Comparison of ENCODE assay signal across 23 cellular contexts in the genomic region with DNA sequence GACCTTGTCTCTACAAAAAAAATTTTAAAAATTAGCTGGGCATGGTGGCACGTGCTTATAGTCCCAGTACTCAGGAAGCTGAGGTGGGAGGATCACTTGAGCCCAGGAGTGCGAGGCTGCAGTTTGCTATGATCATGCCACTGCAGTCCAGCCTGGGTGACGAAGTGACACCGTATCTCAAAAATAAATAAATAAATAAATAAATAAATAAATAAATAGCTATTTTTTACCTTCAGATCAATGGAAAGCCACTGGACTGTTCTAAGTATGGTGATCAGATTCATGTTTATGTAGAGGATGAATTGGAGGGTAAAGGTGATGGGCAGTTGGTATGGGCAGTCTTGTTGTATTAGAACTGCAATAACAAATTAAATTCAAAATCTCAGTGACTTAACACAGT. TPM values are rescaled to one million over a fixed set of nuclear protein-coding genes. Genes with fewer than 3 reads are reported as not detected.
A peak's percentile ranks its signal among the peaks of the same experiment; 100 is the strongest.
DNase-seq lines count a peak whose midpoint lies in the region; ATAC-seq and TF ChIP-seq lines count a peak whose summit lies in the region.
"Had no signal": no experiment of that assay in that cellular context is flagged by ENCODE, and none has a peak within 500 bp of the region (broad histone marks: within the 10 kb centered on the region; RNA-seq: fewer than 3 reads in every experiment).

No MANE protein-coding gene starts in this region.

- no peak for TF ChIP-seq CTCF in 22Rv1 (IDR thresholded peaks at IDR 0.05)
- no peak for TF ChIP-seq CTCF in PC-9 (conservative IDR thresholded peaks at IDR 0.05)
- TF ChIP-seq CTCF in hepatocyte (IDR thresholded peaks at IDR 0.05; ENCODE audit: poor library complexity), result no peak
- no peak for TF ChIP-seq CTCF in smooth muscle cell (IDR thresholded peaks at IDR 0.05; ENCODE audit: borderline replicate concordance, insufficient read depth, poor library complexity, severe bottlenecking)

- no peak for DNase-seq in PC-9
- no peak for DNase-seq in hepatocyte (ENCODE audit: low spot score)
- DNase-seq in smooth muscle cell (lab: John Stamatoyannopoulos, UW; ENCODE audit: unreplicated experiment), result no peak
- no peak for DNase-seq in left colon
- DNase-seq: activated CD4-positive, CD25-positive, alpha-beta regulatory T cell treated with anti-CD3 and anti-CD28 coated beads, Interleukin-2, amount 50 U/mL, for 72 hours; activated naive CD4-positive, alpha-beta T cell treated with Interleukin-2 at 50 U/mL for 16 hours; activated T-cell treated with anti-CD3 and anti-CD28 coated beads, Interleukin-2, amount 50 U/mL, for 24 hours; amniotic stem cell; central memory CD4-positive, alpha-beta T cell; kidney glomerular epithelial cell; NCI-H1048; NCI-H2029 treated with DMSO at 0.1 percent for 48 hours; nephron progenitor cell; SJCRH30; T-cell had no signal

- no peak overlapping the region for H3K9ac ChIP-seq in smooth muscle cell (ENCODE audit: low read depth)
- H3K9ac ChIP-seq: BLaER1 treated with 17β-estradiol and CSF1 and Interleukin-3, amounts not matched to agents 10 nM and 100 nM had no signal

- H3K9me3 ChIP-seq in PC-9 (ENCODE audit: insufficient read depth, low read depth) (no peaks in the 10 kb centered on the region), hepatocyte (ENCODE audit: low read depth) (no peaks in the 10 kb centered on the region), smooth muscle cell (replicated peaks; ENCODE audit: low read depth) (no peaks in the 10 kb centered on the region)
- H3K9me3 ChIP-seq: BLaER1 treated with 17β-estradiol and CSF1 and Interleukin-3, amounts not matched to agents 10 nM and 100 nM; SJCRH30 had no signal

- POLR2A ChIA-PET in PC-9 (lab: Charles Lee; ENCODE audit: unreplicated experiment), result interaction anchor here (1.6 kb wide), 1 partner anchor 24 kb away, joined by 9 read pairs; the partner anchor contains the start of gene DSTN

- H2AFZ ChIP-seq in PC-9 (no peak overlapping the region), hepatocyte (no peak overlapping the region), smooth muscle cell (ENCODE audit: low read depth) (no peak overlapping the region)

- H3K27me3 ChIP-seq in PC-9 (ENCODE audit: insufficient read depth, low read depth) (no peaks in the 10 kb centered on the region), hepatocyte (no peaks in the 10 kb centered on the region), smooth muscle cell (ENCODE audit: low read depth) (no peaks in the 10 kb centered on the region)
- H3K27me3 ChIP-seq: BLaER1 treated with 17β-estradiol and CSF1 and Interleukin-3, amounts not matched to agents 10 nM and 100 nM; SJCRH30 had no signal

- BruUV-seq in PC-9 (replicated peaks; lab: Mats Ljungman, UMichigan), result no TSS peak

- H3K4me3 ChIP-seq in PC-9 (0 out of 2 replicates have a peak overlapping the region, but pooled peaks have one; percentile 15), hepatocyte (no peak overlapping the region), smooth muscle cell (no peak overlapping the region)
- H3K4me3 ChIP-seq: BLaER1 treated with 17β-estradiol and CSF1 and Interleukin-3, amounts not matched to agents 10 nM and 100 nM; SJCRH30; skin epidermis had no signal

- H3K36me3 ChIP-seq in PC-9 (ENCODE audit: low read depth) (peaks cover 29% of the 10 kb centered on the region; the same call in 1 of the 2 replicates), hepatocyte (replicated peaks; ENCODE audit: insufficient read depth, low read depth) (no peaks in the 10 kb centered on the region), smooth muscle cell (ENCODE audit: low read depth) (no peaks in the 10 kb centered on the region)

- H3K27ac ChIP-seq in 22Rv1, result peak overlapping the region; percentile 64
- H3K27ac ChIP-seq in PC-9, result peak overlapping the region; percentile 39
- peak overlapping the region; percentile 28 for H3K27ac ChIP-seq in hepatocyte
- H3K27ac ChIP-seq in smooth muscle cell (ENCODE audit: low read depth), result peak overlapping the region; percentile 80
- H3K27ac ChIP-seq: BLaER1 treated with 17β-estradiol and CSF1 and Interleukin-3, amounts not matched to agents 10 nM and 100 nM; SJCRH30 had no signal

- H3K4me1 ChIP-seq in PC-9 (replicated peaks; ENCODE audit: insufficient read depth) (peaks cover 35% of the 10 kb centered on the region), hepatocyte (ENCODE audit: insufficient read depth) (peaks cover 29% of the 10 kb centered on the region), smooth muscle cell (ENCODE audit: low read depth) (peaks cover 19% of the 10 kb centered on the region)

- peaks cover 32% of the 10 kb centered on the region for H4K20me1 ChIP-seq in PC-9 (ENCODE audit: insufficient read depth)
- H4K20me1 ChIP-seq in hepatocyte (ENCODE audit: insufficient read depth, poor library complexity, severe bottlenecking), result peaks cover 71% of the 10 kb centered on the region
- peaks cover 100% of the 10 kb centered on the region for H4K20me1 ChIP-seq in smooth muscle cell (ENCODE audit: low read depth)

- H3F3A ChIP-seq in PC-9 (ENCODE audit: insufficient read depth, low read depth), result peaks cover 31% of the 10 kb centered on the region
- peaks cover 10% of the 10 kb centered on the region for H3F3A ChIP-seq in smooth muscle cell (ENCODE audit: low read depth)

- CTCF ChIA-PET in PC-9 (lab: Charles Lee), result interaction anchor here (0.8 to 1.5 kb wide), 2 partner anchors 13 to 57 kb away, joined by 3 to 4 read pairs; no protein-coding TSS in a partner anchor

- H3K4me2 ChIP-seq in PC-9, result peak overlapping the region; percentile 47
- peak overlapping the region; percentile 35 for H3K4me2 ChIP-seq in hepatocyte
- H3K4me2 ChIP-seq in smooth muscle cell, result peak overlapping the region; percentile 68

- 96% methylated on average over 4 of the region's 4 CpGs for WGBS in hepatocyte (ENCODE audit: low lambda C conversion rate, missing lambda C conversion rate)
- 97% methylated on average over 4 of the region's 4 CpGs for WGBS in smooth muscle cell (ENCODE audit: low lambda C conversion rate)

- ATAC-seq in left colon (no peak), GM19463 (IDR thresholded peaks at IDR 0.05; ENCODE audit: unreplicated experiment) (no peak), GM18858 (IDR thresholded peaks at IDR 0.05; ENCODE audit: unreplicated experiment) (no peak), HG03095 (IDR thresholded peaks at IDR 0.05; ENCODE audit: unreplicated experiment) (no peak)
- ATAC-seq: Panc1; stimulated activated memory B cell treated with anti-CD40 and anti-IgM and Interleukin-4, amounts not matched to agents 10 μg/mL and 1 μg/mL and 100 μg/mL, for 72 hours; T-cell had no signal

- H3K9me2 ChIP-seq in PC-9 (ENCODE audit: insufficient read depth) (no peaks in the 10 kb centered on the region), hepatocyte (replicated peaks; ENCODE audit: insufficient read depth) (no peaks in the 10 kb centered on the region)

- intact Hi-C loops in PC-9 (cut with micrococcal nuclease; ENCODE audit: unreplicated experiment), result loop anchor here (1.0 to 5.0 kb wide), 2 partner anchors 37 to 57 kb away; no protein-coding TSS in a partner anchor
- intact Hi-C loops in left colon (cut with DNase I, micrococcal nuclease), result no loop called here

- H3K79me2 ChIP-seq in PC-9 (ENCODE audit: low read depth) (peaks cover 96% of the 10 kb centered on the region), hepatocyte (peaks cover 97% of the 10 kb centered on the region), smooth muscle cell (ENCODE audit: low read depth) (peaks cover 100% of the 10 kb centered on the region)

RNA-seq across cellular contexts. Expression of gene DSTN, which starts 24.0 kb away (rescaled TPM):
- total RNA-seq in PC-9 (2021) (296 and 366 TPM in 2 replicates), hepatocyte (315 and 342 TPM in 2 replicates), smooth muscle cell (486 and 582 TPM in 2 replicates), left colon (100 to 1,000 TPM; 266 to 374 TPM)
- polyA plus RNA-seq in hepatocyte (352 and 369 TPM in 2 replicates), smooth muscle cell (534 and 559 TPM in 2 replicates)

Comparison
In these comparisons a context has a peak if more than half of its experiments do, and no peak if none do; other contexts are left out.
1. H3K27ac ChIP-seq: peak in every context shown above with its lines; median percentile 80 in smooth muscle cell; 64 in 22Rv1; 39 in PC-9; 28 in hepatocyte.